2 cellular contexts compared by ENCODE assay signal in the genomic region with DNA sequence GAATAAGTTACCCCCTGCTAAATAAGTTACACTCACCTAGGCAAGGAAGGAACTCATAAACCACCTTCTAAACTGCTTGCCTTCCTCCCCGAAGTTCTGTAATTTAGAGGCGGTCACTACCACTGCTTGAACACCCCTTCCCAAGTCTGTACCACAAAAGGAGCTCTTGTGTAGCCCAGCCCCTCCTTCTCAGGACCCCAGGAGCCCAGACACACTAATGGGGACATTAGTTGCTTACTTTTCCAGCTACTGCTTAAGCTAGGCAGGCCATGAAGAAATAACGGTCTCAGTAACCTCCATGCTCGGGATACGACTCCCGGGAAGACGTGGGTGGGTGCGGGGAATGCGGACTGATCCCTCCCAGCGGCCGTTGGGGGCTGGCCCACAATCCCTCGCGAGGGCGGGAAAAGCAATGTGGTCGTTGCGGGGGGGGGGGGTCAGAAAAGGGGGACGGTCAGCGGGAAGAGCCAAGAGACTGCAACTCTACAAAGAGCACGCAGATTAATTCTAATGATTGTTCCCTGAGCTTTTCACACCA.
TF ChIP-seq lines count a peak whose summit lies in the region.

A gene with protein sequence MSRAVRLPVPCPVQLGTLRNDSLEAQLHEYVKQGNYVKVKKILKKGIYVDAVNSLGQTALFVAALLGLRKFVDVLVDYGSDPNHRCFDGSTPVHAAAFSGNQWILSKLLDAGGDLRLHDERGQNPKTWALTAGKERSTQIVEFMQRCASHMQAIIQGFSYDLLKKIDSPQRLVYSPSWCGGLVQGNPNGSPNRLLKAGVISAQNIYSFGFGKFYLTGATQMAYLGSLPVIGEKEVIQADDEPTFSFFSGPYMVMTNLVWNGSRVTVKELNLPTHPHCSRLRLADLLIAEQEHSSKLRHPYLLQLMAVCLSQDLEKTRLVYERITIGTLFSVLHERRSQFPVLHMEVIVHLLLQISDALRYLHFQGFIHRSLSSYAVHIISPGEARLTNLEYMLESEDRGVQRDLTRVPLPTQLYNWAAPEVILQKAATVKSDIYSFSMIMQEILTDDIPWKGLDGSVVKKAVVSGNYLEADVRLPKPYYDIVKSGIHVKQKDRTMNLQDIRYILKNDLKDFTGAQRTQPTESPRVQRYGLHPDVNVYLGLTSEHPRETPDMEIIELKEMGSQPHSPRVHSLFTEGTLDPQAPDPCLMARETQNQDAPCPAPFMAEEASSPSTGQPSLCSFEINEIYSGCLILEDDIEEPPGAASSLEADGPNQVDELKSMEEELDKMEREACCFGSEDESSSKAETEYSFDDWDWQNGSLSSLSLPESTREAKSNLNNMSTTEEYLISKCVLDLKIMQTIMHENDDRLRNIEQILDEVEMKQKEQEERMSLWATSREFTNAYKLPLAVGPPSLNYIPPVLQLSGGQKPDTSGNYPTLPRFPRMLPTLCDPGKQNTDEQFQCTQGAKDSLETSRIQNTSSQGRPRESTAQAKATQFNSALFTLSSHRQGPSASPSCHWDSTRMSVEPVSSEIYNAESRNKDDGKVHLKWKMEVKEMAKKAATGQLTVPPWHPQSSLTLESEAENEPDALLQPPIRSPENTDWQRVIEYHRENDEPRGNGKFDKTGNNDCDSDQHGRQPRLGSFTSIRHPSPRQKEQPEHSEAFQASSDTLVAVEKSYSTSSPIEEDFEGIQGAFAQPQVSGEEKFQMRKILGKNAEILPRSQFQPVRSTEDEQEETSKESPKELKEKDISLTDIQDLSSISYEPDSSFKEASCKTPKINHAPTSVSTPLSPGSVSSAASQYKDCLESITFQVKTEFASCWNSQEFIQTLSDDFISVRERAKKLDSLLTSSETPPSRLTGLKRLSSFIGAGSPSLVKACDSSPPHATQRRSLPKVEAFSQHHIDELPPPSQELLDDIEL (N-terminal part only) (minus strand): TSS at position 345 of the 538 bp plus-strand sequence. CDS start 40,044 bp downstream, outside the sequence.

TF ChIP-seq in HCT116, 20 proteins besides CTCF, POLR2A, EP300 and RAD21 (continued from another document):
- TF ChIP-seq, protein P1, sequence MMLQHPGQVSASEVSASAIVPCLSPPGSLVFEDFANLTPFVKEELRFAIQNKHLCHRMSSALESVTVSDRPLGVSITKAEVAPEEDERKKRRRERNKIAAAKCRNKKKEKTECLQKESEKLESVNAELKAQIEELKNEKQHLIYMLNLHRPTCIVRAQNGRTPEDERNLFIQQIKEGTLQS (IDR thresholded peaks at IDR 0.05): no peak
- TF ChIP-seq ZFX (IDR thresholded peaks at IDR 0.05): no peak
- TF ChIP-seq CBX3 (IDR thresholded peaks at IDR 0.05; ENCODE audit: low read depth): no peak
- no peak for TF ChIP-seq TCF7L2 (IDR thresholded peaks at IDR 0.05; ENCODE audit: borderline replicate concordance, extremely low read depth, insufficient read depth, insufficient read length)
- no peak for TF ChIP-seq SRF (IDR thresholded peaks at IDR 0.05; ENCODE audit: low read depth)

TF ChIP-seq in WTC11, 78 proteins besides CTCF, POLR2A, EP300 and RAD21:
- TF ChIP-seq, protein P2, sequence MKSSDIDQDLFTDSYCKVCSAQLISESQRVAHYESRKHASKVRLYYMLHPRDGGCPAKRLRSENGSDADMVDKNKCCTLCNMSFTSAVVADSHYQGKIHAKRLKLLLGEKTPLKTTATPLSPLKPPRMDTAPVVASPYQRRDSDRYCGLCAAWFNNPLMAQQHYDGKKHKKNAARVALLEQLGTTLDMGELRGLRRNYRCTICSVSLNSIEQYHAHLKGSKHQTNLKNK (CRISPR knock-in tag; IDR thresholded peaks at IDR 0.05): no peak
- no peak for TF ChIP-seq SP1 (CRISPR knock-in tag; conservative IDR thresholded peaks at IDR 0.05)
- TF ChIP-seq, protein P3, sequence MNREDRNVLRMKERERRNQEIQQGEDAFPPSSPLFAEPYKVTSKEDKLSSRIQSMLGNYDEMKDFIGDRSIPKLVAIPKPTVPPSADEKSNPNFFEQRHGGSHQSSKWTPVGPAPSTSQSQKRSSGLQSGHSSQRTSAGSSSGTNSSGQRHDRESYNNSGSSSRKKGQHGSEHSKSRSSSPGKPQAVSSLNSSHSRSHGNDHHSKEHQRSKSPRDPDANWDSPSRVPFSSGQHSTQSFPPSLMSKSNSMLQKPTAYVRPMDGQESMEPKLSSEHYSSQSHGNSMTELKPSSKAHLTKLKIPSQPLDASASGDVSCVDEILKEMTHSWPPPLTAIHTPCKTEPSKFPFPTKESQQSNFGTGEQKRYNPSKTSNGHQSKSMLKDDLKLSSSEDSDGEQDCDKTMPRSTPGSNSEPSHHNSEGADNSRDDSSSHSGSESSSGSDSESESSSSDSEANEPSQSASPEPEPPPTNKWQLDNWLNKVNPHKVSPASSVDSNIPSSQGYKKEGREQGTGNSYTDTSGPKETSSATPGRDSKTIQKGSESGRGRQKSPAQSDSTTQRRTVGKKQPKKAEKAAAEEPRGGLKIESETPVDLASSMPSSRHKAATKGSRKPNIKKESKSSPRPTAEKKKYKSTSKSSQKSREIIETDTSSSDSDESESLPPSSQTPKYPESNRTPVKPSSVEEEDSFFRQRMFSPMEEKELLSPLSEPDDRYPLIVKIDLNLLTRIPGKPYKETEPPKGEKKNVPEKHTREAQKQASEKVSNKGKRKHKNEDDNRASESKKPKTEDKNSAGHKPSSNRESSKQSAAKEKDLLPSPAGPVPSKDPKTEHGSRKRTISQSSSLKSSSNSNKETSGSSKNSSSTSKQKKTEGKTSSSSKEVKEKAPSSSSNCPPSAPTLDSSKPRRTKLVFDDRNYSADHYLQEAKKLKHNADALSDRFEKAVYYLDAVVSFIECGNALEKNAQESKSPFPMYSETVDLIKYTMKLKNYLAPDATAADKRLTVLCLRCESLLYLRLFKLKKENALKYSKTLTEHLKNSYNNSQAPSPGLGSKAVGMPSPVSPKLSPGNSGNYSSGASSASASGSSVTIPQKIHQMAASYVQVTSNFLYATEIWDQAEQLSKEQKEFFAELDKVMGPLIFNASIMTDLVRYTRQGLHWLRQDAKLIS (CRISPR knock-in tag; IDR thresholded peaks at IDR 0.05; ENCODE audit: borderline replicate concordance): no peak
- no peak for TF ChIP-seq GTF2I (CRISPR knock-in tag; conservative IDR thresholded peaks at IDR 0.05)
- TF ChIP-seq, protein P4, sequence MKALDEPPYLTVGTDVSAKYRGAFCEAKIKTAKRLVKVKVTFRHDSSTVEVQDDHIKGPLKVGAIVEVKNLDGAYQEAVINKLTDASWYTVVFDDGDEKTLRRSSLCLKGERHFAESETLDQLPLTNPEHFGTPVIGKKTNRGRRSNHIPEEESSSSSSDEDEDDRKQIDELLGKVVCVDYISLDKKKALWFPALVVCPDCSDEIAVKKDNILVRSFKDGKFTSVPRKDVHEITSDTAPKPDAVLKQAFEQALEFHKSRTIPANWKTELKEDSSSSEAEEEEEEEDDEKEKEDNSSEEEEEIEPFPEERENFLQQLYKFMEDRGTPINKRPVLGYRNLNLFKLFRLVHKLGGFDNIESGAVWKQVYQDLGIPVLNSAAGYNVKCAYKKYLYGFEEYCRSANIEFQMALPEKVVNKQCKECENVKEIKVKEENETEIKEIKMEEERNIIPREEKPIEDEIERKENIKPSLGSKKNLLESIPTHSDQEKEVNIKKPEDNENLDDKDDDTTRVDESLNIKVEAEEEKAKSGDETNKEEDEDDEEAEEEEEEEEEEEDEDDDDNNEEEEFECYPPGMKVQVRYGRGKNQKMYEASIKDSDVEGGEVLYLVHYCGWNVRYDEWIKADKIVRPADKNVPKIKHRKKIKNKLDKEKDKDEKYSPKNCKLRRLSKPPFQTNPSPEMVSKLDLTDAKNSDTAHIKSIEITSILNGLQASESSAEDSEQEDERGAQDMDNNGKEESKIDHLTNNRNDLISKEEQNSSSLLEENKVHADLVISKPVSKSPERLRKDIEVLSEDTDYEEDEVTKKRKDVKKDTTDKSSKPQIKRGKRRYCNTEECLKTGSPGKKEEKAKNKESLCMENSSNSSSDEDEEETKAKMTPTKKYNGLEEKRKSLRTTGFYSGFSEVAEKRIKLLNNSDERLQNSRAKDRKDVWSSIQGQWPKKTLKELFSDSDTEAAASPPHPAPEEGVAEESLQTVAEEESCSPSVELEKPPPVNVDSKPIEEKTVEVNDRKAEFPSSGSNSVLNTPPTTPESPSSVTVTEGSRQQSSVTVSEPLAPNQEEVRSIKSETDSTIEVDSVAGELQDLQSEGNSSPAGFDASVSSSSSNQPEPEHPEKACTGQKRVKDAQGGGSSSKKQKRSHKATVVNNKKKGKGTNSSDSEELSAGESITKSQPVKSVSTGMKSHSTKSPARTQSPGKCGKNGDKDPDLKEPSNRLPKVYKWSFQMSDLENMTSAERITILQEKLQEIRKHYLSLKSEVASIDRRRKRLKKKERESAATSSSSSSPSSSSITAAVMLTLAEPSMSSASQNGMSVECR (CRISPR knock-in tag; IDR thresholded peaks at IDR 0.05; ENCODE audit: borderline replicate concordance): no peak
- TF ChIP-seq, protein P5, sequence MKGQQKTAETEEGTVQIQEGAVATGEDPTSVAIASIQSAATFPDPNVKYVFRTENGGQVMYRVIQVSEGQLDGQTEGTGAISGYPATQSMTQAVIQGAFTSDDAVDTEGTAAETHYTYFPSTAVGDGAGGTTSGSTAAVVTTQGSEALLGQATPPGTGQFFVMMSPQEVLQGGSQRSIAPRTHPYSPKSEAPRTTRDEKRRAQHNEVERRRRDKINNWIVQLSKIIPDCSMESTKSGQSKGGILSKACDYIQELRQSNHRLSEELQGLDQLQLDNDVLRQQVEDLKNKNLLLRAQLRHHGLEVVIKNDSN (CRISPR knock-in tag; IDR thresholded peaks at IDR 0.05): no peak
- TF ChIP-seq SMAD3 (CRISPR knock-in tag; IDR thresholded peaks at IDR 0.05; ENCODE audit: borderline replicate concordance): no peak
- TF ChIP-seq OVOL2 (CRISPR knock-in tag; IDR thresholded peaks at IDR 0.05; ENCODE audit: borderline replicate concordance): no peak
- no peak for TF ChIP-seq ZNF263 (CRISPR knock-in tag; IDR thresholded peaks at IDR 0.05; ENCODE audit: low read depth)
- TF ChIP-seq, protein P6, sequence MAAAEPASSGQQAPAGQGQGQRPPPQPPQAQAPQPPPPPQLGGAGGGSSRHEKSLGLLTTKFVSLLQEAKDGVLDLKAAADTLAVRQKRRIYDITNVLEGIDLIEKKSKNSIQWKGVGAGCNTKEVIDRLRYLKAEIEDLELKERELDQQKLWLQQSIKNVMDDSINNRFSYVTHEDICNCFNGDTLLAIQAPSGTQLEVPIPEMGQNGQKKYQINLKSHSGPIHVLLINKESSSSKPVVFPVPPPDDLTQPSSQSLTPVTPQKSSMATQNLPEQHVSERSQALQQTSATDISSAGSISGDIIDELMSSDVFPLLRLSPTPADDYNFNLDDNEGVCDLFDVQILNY (CRISPR knock-in tag; IDR thresholded peaks at IDR 0.05): no peak
- TF ChIP-seq ZNF423 (CRISPR knock-in tag; IDR thresholded peaks at IDR 0.05): no peak
- TF ChIP-seq ZBTB21 (CRISPR knock-in tag; IDR thresholded peaks at IDR 0.05; ENCODE audit: borderline replicate concordance): no peak
- no peak for TF ChIP-seq NFYB (CRISPR knock-in tag; conservative IDR thresholded peaks at IDR 0.05; ENCODE audit: low read depth)
- TF ChIP-seq SOX15 (CRISPR knock-in tag; IDR thresholded peaks at IDR 0.05): no peak
- no peak for TF ChIP-seq RORB (CRISPR knock-in tag; IDR thresholded peaks at IDR 0.05)
- TF ChIP-seq, protein P7, sequence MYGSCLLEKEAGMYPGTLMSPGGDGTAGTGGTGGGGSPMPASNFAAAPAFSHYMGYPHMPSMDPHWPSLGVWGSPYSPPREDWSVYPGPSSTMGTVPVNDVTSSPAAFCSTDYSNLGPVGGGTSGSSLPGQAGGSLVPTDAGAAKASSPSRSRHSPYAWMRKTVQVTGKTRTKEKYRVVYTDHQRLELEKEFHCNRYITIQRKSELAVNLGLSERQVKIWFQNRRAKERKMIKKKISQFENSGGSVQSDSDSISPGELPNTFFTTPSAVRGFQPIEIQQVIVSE (CRISPR knock-in tag; IDR thresholded peaks at IDR 0.05; ENCODE audit: borderline replicate concordance): no peak
